20 cellular contexts compared by ENCODE assay signal in genomic region chr12:53486730-53487487, GRCh38. TPM values are rescaled to one million over a fixed set of nuclear protein-coding genes. Genes with fewer than 3 reads are reported as not detected.
A peak's percentile ranks its signal among the peaks of the same experiment; 100 is the strongest.
DNase-seq lines count a peak whose midpoint lies in the region; ATAC-seq and TF ChIP-seq lines count a peak whose summit lies in the region.
"Had no signal": no experiment of that assay in that cellular context is flagged by ENCODE, and none has a peak within 500 bp of the region (broad histone marks: within the 10 kb centered on the region; RNA-seq: fewer than 3 reads in every experiment).

No MANE protein-coding gene starts in this region.

- peaks cover 31% of the 10 kb centered on the region for H3K27me3 Mint-ChIP-seq in GM23338 (ENCODE audit: insufficient read depth, low read depth, poor library complexity)
- H3K27me3 Mint-ChIP-seq in central memory CD8-positive, alpha-beta T cell = no peaks in the 10 kb centered on the region
- H3K27me3 Mint-ChIP-seq in nephron (ENCODE audit: low read depth) = no peaks in the 10 kb centered on the region

- H3F3A ChIP-seq in GM23338 (replicated peaks; ENCODE audit: low read depth) = peaks cover 11% of the 10 kb centered on the region

- ATAC-seq in GM23338 (no peak), GM21423 (IDR thresholded peaks at IDR 0.05; ENCODE audit: unreplicated experiment) (no peak)
- ATAC-seq in central memory CD8-positive, alpha-beta T cell (replicated peaks; ENCODE audit: extremely low read depth, poor library complexity, severe bottlenecking) = no peak
- ATAC-seq: body of pancreas had no signal

- H3K27me3 ChIP-seq in BLaER1 (0 out of 2 replicates have a peak, but pooled peaks cover 3% of the 10 kb centered on the region), GM23338 (ENCODE audit: insufficient read depth) (no peaks in the 10 kb centered on the region)
- H3K27me3 ChIP-seq: body of pancreas, dorsolateral prefrontal cortex, hepatocyte, right lobe of liver, transverse colon had no signal

- H3K9me3 Mint-ChIP-seq in GM23338 (no peaks in the 10 kb centered on the region; the same call in 2 of the 3 replicates), nephron (no peaks in the 10 kb centered on the region)
- H3K9me3 Mint-ChIP-seq in central memory CD8-positive, alpha-beta T cell = no peaks in the 10 kb centered on the region

- H2AFZ ChIP-seq in GM23338 = no peak overlapping the region
- H2AFZ ChIP-seq: hepatocyte had no signal

- H3K36me3 Mint-ChIP-seq in GM23338 (ENCODE audit: low read depth) (peaks cover 45% of the 10 kb centered on the region), nephron (ENCODE audit: low read depth) (peaks cover 43% of the 10 kb centered on the region)
- H3K36me3 Mint-ChIP-seq in central memory CD8-positive, alpha-beta T cell (ENCODE audit: insufficient read depth) = peaks cover 31% of the 10 kb centered on the region

- H4K20me1 ChIP-seq in BLaER1 (peaks cover 75% of the 10 kb centered on the region), GM23338 (replicated peaks; ENCODE audit: insufficient read depth) (peaks cover 29% of the 10 kb centered on the region)

- no peaks in the 10 kb centered on the region for H3K9me3 ChIP-seq in BLaER1
- H3K9me3 ChIP-seq: body of pancreas, right lobe of liver, transverse colon had no signal

- no peak for TF ChIP-seq CTCF in GM23338 (conservative IDR thresholded peaks at IDR 0.05; ENCODE audit: low read depth in 2 of 2)
- TF ChIP-seq CTCF in nephron (IDR thresholded peaks at IDR 0.05; ENCODE audit: unreplicated experiment in 3 of 3) = no peak

- H3K4me1 Mint-ChIP-seq in GM23338 (peaks cover 12% of the 10 kb centered on the region), nephron (peaks cover 11% of the 10 kb centered on the region)
- H3K4me1 Mint-ChIP-seq in central memory CD8-positive, alpha-beta T cell = peaks cover 18% of the 10 kb centered on the region

- H3K4me2 ChIP-seq in BLaER1 (no peak overlapping the region), GM23338 (no peak overlapping the region)
- H3K4me2 ChIP-seq: hepatocyte had no signal

- no peak overlapping the region for H3K9ac ChIP-seq in BLaER1

- H3K27ac ChIP-seq in BLaER1 (0 out of 2 replicates have a peak overlapping the region, but pooled peaks have one; percentile 38), GM23338 (ENCODE audit: low read depth) (no peak overlapping the region)
- H3K27ac ChIP-seq: body of pancreas, hepatocyte, right lobe of liver, transverse colon had no signal

- DNase-seq in GM23338 (ENCODE audit: low spot score) (no peak), ecto neural progenitor cell (ENCODE audit: low spot score) (no peak), activated gamma-delta T cell treated with Interleukin-2 at 50 U/mL for 16 hours (no peak), inferior parietal cortex (ENCODE audit: extremely low spot score) (no peak)
- DNase-seq in central memory CD8-positive, alpha-beta T cell (ENCODE audit: low spot score in 2 of 2) = no peak
- DNase-seq: activated effector memory CD4-positive, alpha-beta T cell treated with Interleukin-2 at 50 U/mL for 16 hours; AML-193; DMS53; dorsolateral prefrontal cortex; NCI-H1436; NCI-H226; stimulated activated CD4-positive, alpha-beta T cell treated with anti-CD3 and anti-CD28 coated beads, Interleukin-4, amount 100 ng/mL, for 4 hours; transverse colon had no signal

- H3K4me1 ChIP-seq in BLaER1 (peaks cover 19% of the 10 kb centered on the region), GM23338 (ENCODE audit: insufficient read depth) (peaks cover 2% of the 10 kb centered on the region; the same call in 1 of the 2 replicates)
- H3K4me1 ChIP-seq: body of pancreas, right lobe of liver had no signal

- H3K4me3 ChIP-seq in BLaER1 (no peak overlapping the region), GM23338 (no peak overlapping the region)
- H3K4me3 ChIP-seq: body of pancreas, dorsolateral prefrontal cortex, hepatocyte, right lobe of liver, transverse colon had no signal

- H3K27ac Mint-ChIP-seq in GM23338 = no peak overlapping the region
- H3K27ac Mint-ChIP-seq in central memory CD8-positive, alpha-beta T cell (ENCODE audit: low read depth) = peak overlapping the region; percentile 75
- H3K27ac Mint-ChIP-seq in nephron = peak overlapping the region; percentile 54 to 100 (median 54)

- no peaks in the 10 kb centered on the region for H3K9me2 ChIP-seq in GM23338 (ENCODE audit: insufficient read depth)

- no peak overlapping the region for H3K4me3 Mint-ChIP-seq in GM23338
- no peak overlapping the region for H3K4me3 Mint-ChIP-seq in central memory CD8-positive, alpha-beta T cell
- H3K4me3 Mint-ChIP-seq in nephron = peak overlapping the region in 1 of 3 experiments; percentile 30

- peaks cover 66% of the 10 kb centered on the region for H3K36me3 ChIP-seq in BLaER1
- H3K36me3 ChIP-seq in GM23338 (ENCODE audit: insufficient read depth) = peaks cover 4% of the 10 kb centered on the region; the same call in 1 of the 2 replicates
- H3K36me3 ChIP-seq: transverse colon had no signal

- no peaks in the 10 kb centered on the region; the same call in 1 of the 2 replicates for H3K79me2 ChIP-seq in GM23338 (replicated peaks; ENCODE audit: insufficient read depth)

TF ChIP-seq in GM23338, 12 proteins besides CTCF, POLR2A, EP300 and RAD21:
- TF ChIP-seq NANOG (IDR thresholded peaks at IDR 0.05; ENCODE audit: borderline replicate concordance) (no peak), POLR2AphosphoS5 (IDR thresholded peaks at IDR 0.05; ENCODE audit: low read depth) (peak; percentile 29; the same call in 1 of the 2 replicates)
TF ChIP-seq in GM23338: peak in this region for 1.

RNA-seq across cellular contexts. Expression of gene MAP3K12, which starts 12.3 kb away (rescaled TPM):
- total RNA-seq in GM23338 (2014; rRNA removed; shearing (Covaris generic)) = 15.6 and 17.9 TPM in 2 replicates
- polyA plus RNA-seq in GM23338 (2016; fragmentation: Nextera tagmentation; extraction: Ambion mirVana) = 6.6 and 7.9 TPM in 2 replicates

RNA-seq across cellular contexts. Expression of gene TARBP2, which starts 14.2 kb away (rescaled TPM):
- 55.7 and 83.4 TPM in 2 replicates for total RNA-seq in GM23338 (2014; rRNA removed; shearing (Covaris generic))
- polyA plus RNA-seq in GM23338 (2016; fragmentation: Nextera tagmentation; extraction: Ambion mirVana) = 52.1 and 57.0 TPM in 2 replicates

RNA-seq across cellular contexts. Expression of gene NPFF, which starts 20.4 kb away (rescaled TPM):
- 0.69 TPM in 1 of 2 replicates, not detected in the other for total RNA-seq in GM23338 (2014; rRNA removed; shearing (Covaris generic))
- 0.71 and 0.96 TPM in 2 replicates for polyA plus RNA-seq in GM23338 (2016; fragmentation: Nextera tagmentation; extraction: Ambion mirVana)
- total RNA-seq: body of pancreas, hepatocyte, right lobe of liver, transverse colon had no signal
- polyA plus RNA-seq: neural cell had no signal

RNA-seq across cellular contexts. Expression of gene PCBP2, which starts 35.0 kb away (rescaled TPM):
- 676 and 713 TPM in 2 replicates for total RNA-seq in GM23338 (2014; rRNA removed; shearing (Covaris generic))
- polyA plus RNA-seq in GM23338 (2016; fragmentation: Nextera tagmentation; extraction: Ambion mirVana) = 397 and 473 TPM in 2 replicates

RNA-seq across cellular contexts. Expression of gene PRR13, which starts 45.4 kb away (rescaled TPM):
- 70.5 and 120 TPM in 2 replicates for total RNA-seq in GM23338 (2014; rRNA removed; shearing (Covaris generic))
- 302 and 303 TPM in 2 replicates for polyA plus RNA-seq in GM23338 (2016; fragmentation: Nextera tagmentation; extraction: Ambion mirVana)
